Comparison of ENCODE assay signal across 8 cellular contexts in the genomic region with DNA sequence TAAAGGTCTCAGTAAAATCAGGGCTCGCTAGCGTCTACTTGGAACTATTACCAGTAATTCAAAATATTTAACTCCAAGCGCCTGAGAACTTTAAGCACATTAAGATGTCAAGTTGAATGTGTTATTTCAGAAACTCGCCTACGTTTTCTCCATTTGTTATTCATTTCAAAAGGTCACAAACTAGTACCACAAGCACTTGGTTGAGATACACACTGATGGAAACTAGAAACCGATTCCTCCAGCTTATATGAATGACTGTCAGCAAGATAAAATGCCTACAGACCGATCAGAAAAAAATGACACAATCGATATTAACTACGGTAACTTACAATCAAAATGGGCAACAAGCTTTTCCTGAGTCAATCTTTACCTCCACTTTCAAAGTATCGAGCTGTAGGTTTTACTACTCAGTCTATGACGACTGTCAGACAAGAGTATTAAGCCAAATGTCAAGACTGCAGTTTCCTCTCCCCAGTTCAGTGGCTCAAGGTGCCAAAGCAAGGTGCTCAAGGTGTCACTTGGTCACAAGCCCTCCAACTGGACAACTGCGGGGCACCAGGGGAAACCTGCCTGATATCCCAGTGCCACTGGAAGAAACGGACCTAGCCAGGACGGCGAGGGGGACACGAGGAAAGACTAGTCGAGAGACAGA. TPM values are rescaled to one million over a fixed set of nuclear protein-coding genes. Genes with fewer than 3 reads are reported as not detected.
DNase-seq lines count a peak whose midpoint lies in the region; TF ChIP-seq lines count a peak whose summit lies in the region.

No MANE protein-coding gene starts in this region.

- no peaks in the 10 kb centered on the region for H3K36me3 ChIP-seq in kidney epithelial cell (ENCODE audit: control insufficient read depth, insufficient read depth, low read length)
- H3K36me3 ChIP-seq in suprapubic skin = peaks cover 25% of the 10 kb centered on the region

- H3K4me3 Mint-ChIP-seq in activated naive CD4-positive, alpha-beta T cell treated with anti-CD3 and anti-CD28 coated beads, Interleukin-2, amount 10 ng/mL, durations not matched to agents 7 days and 5 days = peak overlapping the region; percentile 95

- peak overlapping the region; percentile 76 for H3K27ac ChIP-seq in suprapubic skin

- TF ChIP-seq POLR2A in suprapubic skin (IDR thresholded peaks at IDR 0.05) = no peak

- CTCF ChIA-PET in activated naive CD4-positive, alpha-beta T cell treated with anti-CD3 and anti-CD28 coated beads, Interleukin-2, amount 10 ng/mL, durations not matched to agents 7 days and 5 days (lab: Charles Lee) = no interaction called here

- H3K4me1 Mint-ChIP-seq in activated naive CD4-positive, alpha-beta T cell treated with anti-CD3 and anti-CD28 coated beads, Interleukin-2, amount 10 ng/mL, durations not matched to agents 7 days and 5 days = peaks cover 52% of the 10 kb centered on the region

- H3K4me1 ChIP-seq in suprapubic skin = peaks cover 55% of the 10 kb centered on the region

- DNase-seq in stimulated activated CD4-positive, alpha-beta T cell treated with anti-CD3 and anti-CD28 coated beads, Interleukin-15, amount 100 ng/mL, for 24 hours = peak; percentile 48
- no peak for DNase-seq in stimulated activated CD4-positive, alpha-beta T cell treated with anti-CD3 and anti-CD28 coated beads, Interleukin-12 subunit alpha, Interleukin-12 subunit beta, amount 100 ng/mL, for 4 hours
- no peak for DNase-seq in activated naive CD4-positive, alpha-beta T cell treated with anti-CD3 and anti-CD28 coated beads, Interleukin-2, amount 10 ng/mL, durations not matched to agents 7 days and 5 days
- DNase-seq in kidney epithelial cell (ENCODE audit: low read depth) = no peak
- no peak for DNase-seq in suprapubic skin (ENCODE audit: low spot score in 2 of 2)
- DNase-seq in NCI-H2171 (lab: John Stamatoyannopoulos, UW) = no peak
- no peak for DNase-seq in AG08395 (ENCODE audit: low spot score)
- no peak for DNase-seq in iPS-NIHi7 (ENCODE audit: extremely low spot score)

- 5% methylated on average over 17 of the region's 17 CpGs for WGBS in suprapubic skin

- no peak for TF ChIP-seq CTCF in kidney epithelial cell (IDR thresholded peaks at IDR 0.05; ENCODE audit: insufficient read depth, low read length, poor library complexity, severe bottlenecking)
- TF ChIP-seq CTCF in suprapubic skin (IDR thresholded peaks at IDR 0.05) = no peak

- H3K27ac Mint-ChIP-seq in activated naive CD4-positive, alpha-beta T cell treated with anti-CD3 and anti-CD28 coated beads, Interleukin-2, amount 10 ng/mL, durations not matched to agents 7 days and 5 days = peak overlapping the region; percentile 86

- H3K27me3 Mint-ChIP-seq in activated naive CD4-positive, alpha-beta T cell treated with anti-CD3 and anti-CD28 coated beads, Interleukin-2, amount 10 ng/mL, durations not matched to agents 7 days and 5 days = peaks cover 39% of the 10 kb centered on the region

- H3K27me3 ChIP-seq in kidney epithelial cell (ENCODE audit: control insufficient read depth, insufficient read depth, low read length) (peaks cover 33% of the 10 kb centered on the region), suprapubic skin (peaks cover 33% of the 10 kb centered on the region)

- peaks cover 17% of the 10 kb centered on the region for H3K36me3 Mint-ChIP-seq in activated naive CD4-positive, alpha-beta T cell treated with anti-CD3 and anti-CD28 coated beads, Interleukin-2, amount 10 ng/mL, durations not matched to agents 7 days and 5 days

- H3K4me3 ChIP-seq in kidney epithelial cell (ENCODE audit: low read depth, low read length) (peak overlapping the region; percentile 84), suprapubic skin (peak overlapping the region; percentile 85)

- no peaks in the 10 kb centered on the region for H3K9me3 Mint-ChIP-seq in activated naive CD4-positive, alpha-beta T cell treated with anti-CD3 and anti-CD28 coated beads, Interleukin-2, amount 10 ng/mL, durations not matched to agents 7 days and 5 days

- TF ChIP-seq EP300 in suprapubic skin (IDR thresholded peaks at IDR 0.05) = no peak

- H3K9me3 ChIP-seq in suprapubic skin = no peaks in the 10 kb centered on the region

RNA-seq across cellular contexts. Expression of a gene that starts 0.7 kb away (rescaled TPM):
- total RNA-seq in kidney epithelial cell (45.7 and 53.2 TPM in 2 replicates), suprapubic skin (10 to 100 TPM; 57.5 to 90.2 (median 64.2) TPM)

RNA-seq across cellular contexts. Expression of a gene that starts 3.0 kb away (rescaled TPM):
- total RNA-seq in kidney epithelial cell (0.33 and 0.34 TPM in 2 replicates), suprapubic skin (1 to 10 TPM in 1 of 4 donors, not detected in 3; 1.2 TPM)

RNA-seq across cellular contexts. Expression of a gene that starts 7.4 kb away (rescaled TPM):
- not detected in 2 replicates for total RNA-seq in kidney epithelial cell
- not detected for total RNA-seq in suprapubic skin

RNA-seq across cellular contexts. Expression of a gene that starts 32.0 kb away (rescaled TPM):
- total RNA-seq in kidney epithelial cell = 80.1 and 88.9 TPM in 2 replicates
- 100 to 1,000 TPM in 1 of 4 donors, 10 to 100 TPM in 3; 67.4 to 108 (median 78.6) TPM for total RNA-seq in suprapubic skin

RNA-seq across cellular contexts. Expression of a gene that starts 44.5 kb away (rescaled TPM):
- 8.5 and 8.8 TPM in 2 replicates for total RNA-seq in kidney epithelial cell
- total RNA-seq in suprapubic skin = 100 to 1,000 TPM; 218 to 425 (median 274) TPM
